12 cellular contexts compared by ENCODE assay signal in genomic region chr14:42884100-42884499, GRCh38.
DNase-seq lines count a peak whose midpoint lies in the region; ATAC-seq, FAIRE-seq and TF ChIP-seq lines count a peak whose summit lies in the region.
"Had no signal": no experiment of that assay in that cellular context is flagged by ENCODE, and none has a peak within 500 bp of the region (broad histone marks: within the 10 kb centered on the region; RNA-seq: fewer than 3 reads in every experiment).

No MANE protein-coding gene starts in this region.

- H3K4me2 ChIP-seq in A549 (peak overlapping the region; percentile 37; the same call in 1 of the 3 replicates), IMR-90 (ENCODE audit: low read depth, low read length) (no peak overlapping the region)

- no peak overlapping the region for H2AK9ac ChIP-seq in IMR-90 (replicated peaks; ENCODE audit: low read depth, low read length, poor library complexity)

- POLR2A ChIA-PET in A549 (lab: Yijun Ruan, JAX) (no interaction called here), IMR-90 (lab: Charles Lee; ENCODE audit: unreplicated experiment) (no interaction called here)

- H2BK20ac ChIP-seq in IMR-90 (ENCODE audit: low read depth, low read length) = no peak overlapping the region; the same call in 1 of the 2 replicates

- ATAC-seq in A549 = no peak
- peak; percentile 87 for ATAC-seq in IMR-90 (ENCODE audit: low read depth)
- no peak for ATAC-seq in HG03571 (IDR thresholded peaks at IDR 0.05; ENCODE audit: unreplicated experiment)
- ATAC-seq: mucosa of descending colon had no signal

- DNase-seq in A549 (ENCODE audit: low read depth in 1 of 2, low spot score in 1 of 2) = peak in 1 of 2 experiments; percentile 54
- peak; percentile 93 for DNase-seq in IMR-90
- DNase-seq in SK-MEL-5 (ENCODE audit: low read depth, low spot score) = peak; percentile 76
- DNase-seq in fibroblast of mammary gland (ENCODE audit: low read depth) = peak; percentile 83
- no peak for DNase-seq in LoVo (ENCODE audit: low spot score)
- no peak for DNase-seq in NCI-H510A treated with DMSO at 0.1 percent for 48 hours (lab: John Stamatoyannopoulos, UW)
- DNase-seq in cardiac septum (ENCODE audit: low spot score) = no peak
- DNase-seq: hypothalamus, mucosa of descending colon, NCI-H748 treated with DMSO at 0.1 percent for 48 hours had no signal

- 0 out of 4 replicates have a peak overlapping the region, but pooled peaks of 1 of the 2 experiments have one; percentile 61 for H4K8ac ChIP-seq in IMR-90 (ENCODE audit: low read depth in 2 of 2, low read length in 2 of 2)

- no peak overlapping the region for H4K5ac ChIP-seq in IMR-90 (ENCODE audit: low read depth, low read length)

- CTCF ChIA-PET in A549 (lab: Yijun Ruan, JAX) = no interaction called here
- CTCF ChIA-PET in IMR-90 (lab: Yijun Ruan, JAX) = interaction anchor here (1.1 kb wide), 1 partner anchor 14 kb away, joined by 3 read pairs; no protein-coding TSS in a partner anchor

- TF ChIP-seq RAD21 in A549 (conservative IDR thresholded peaks at IDR 0.05 in 1 of 2, IDR thresholded peaks at IDR 0.05 in 1 of 2) (no peak), IMR-90 (IDR thresholded peaks at IDR 0.05; ENCODE audit: low read length) (no peak)

- no peak for TF ChIP-seq EP300 in A549 (IDR thresholded peaks at IDR 0.05)

- H3K27me3 ChIP-seq in IMR-90 (ENCODE audit: control insufficient read depth, insufficient read depth, low read length) = no peaks in the 10 kb centered on the region

- dilution Hi-C loops in IMR-90 (cut with HindIII; ENCODE audit: low sequenced_read_pairs, unreplicated experiment) = no loop called here

- no peaks in the 10 kb centered on the region for H4K20me1 ChIP-seq in IMR-90 (ENCODE audit: insufficient read depth, low read length)

- H3K79me1 ChIP-seq in IMR-90 (ENCODE audit: low read depth in 1 of 2, low read length in 2 of 2) = no peaks in the 10 kb centered on the region

- no peak overlapping the region for H2BK15ac ChIP-seq in IMR-90 (ENCODE audit: low read depth, low read length)

- H3K4me1 ChIP-seq in A549 (peaks cover 4% of the 10 kb centered on the region; the same call in 1 of the 3 replicates), IMR-90 (ENCODE audit: control insufficient read depth, insufficient read depth, low read length) (peaks cover 3% of the 10 kb centered on the region; the same call in 1 of the 2 replicates)

- intact Hi-C loops in IMR-90 (cut with micrococcal nuclease) = no loop called here
- intact Hi-C loops in cardiac septum (cut with DNase I) = no loop called here

- H3K9me3 ChIP-seq in A549 (no peaks in the 10 kb centered on the region), IMR-90 (ENCODE audit: control insufficient read depth, insufficient read depth, low read length) (no peaks in the 10 kb centered on the region)

- TF ChIP-seq POLR2A in A549 (IDR thresholded peaks at IDR 0.05; ENCODE audit: low read length) (no peak), IMR-90 (IDR thresholded peaks at IDR 0.05; ENCODE audit: low read depth, low read length) (no peak)

- peak overlapping the region; percentile 67 for H2BK5ac ChIP-seq in IMR-90 (ENCODE audit: low read depth, low read length, poor library complexity, severe bottlenecking)

- in situ Hi-C loops in IMR-90 (cut with MboI; ENCODE audit: low sequenced_read_pairs) = no loop called here
- in situ Hi-C loops in SK-MEL-5 (cut with HindIII; ENCODE audit: low pct_unique_long_range_greater_than_20kb, low sequenced_read_pairs) = no loop called here

- no peak overlapping the region for H3K56ac ChIP-seq in IMR-90 (ENCODE audit: extremely low read depth, insufficient read depth, low read length)

- H3K4ac ChIP-seq in IMR-90 (ENCODE audit: low read depth, low read length) = no peak overlapping the region

- H2AK5ac ChIP-seq in IMR-90 (ENCODE audit: low read depth, low read length) = no peak overlapping the region

- H3K14ac ChIP-seq in IMR-90 (replicated peaks; ENCODE audit: low read depth, low read length) = no peak overlapping the region

- no peak overlapping the region for H2AFZ ChIP-seq in IMR-90 (replicated peaks; ENCODE audit: low read length, poor library complexity)

- no TSS peak for BruUV-seq in IMR-90 (replicated peaks; lab: Mats Ljungman, UMichigan)

- no peak overlapping the region for H3K23ac ChIP-seq in IMR-90 (ENCODE audit: low read depth, low read length)

- H3K4me3 ChIP-seq in A549 (no peak overlapping the region), IMR-90 (ENCODE audit: insufficient read depth, low read depth, low read length) (no peak overlapping the region), fibroblast of mammary gland (ENCODE audit: control insufficient read depth, low read depth, low read length) (no peak overlapping the region)
- H3K4me3 ChIP-seq: mucosa of descending colon had no signal

- FAIRE-seq in A549 (lab: Jason Lieb, UNC) = no peak

- peak overlapping the region; percentile 91; the same call in 1 of the 2 replicates for H2BK120ac ChIP-seq in IMR-90 (ENCODE audit: low read depth, low read length)

- H4K91ac ChIP-seq in IMR-90 (ENCODE audit: insufficient read depth, low read depth, low read length) = no peak overlapping the region

- H3K18ac ChIP-seq in IMR-90 (ENCODE audit: low read depth, low read length) = no peak overlapping the region

- H3K27ac ChIP-seq in A549 (peak overlapping the region; percentile 41 to 47; a peak in 3 of 6 replicates), IMR-90 (ENCODE audit: insufficient read depth, low read length) (peak overlapping the region; percentile 69; the same call in 1 of the 2 replicates)
- H3K27ac ChIP-seq: VCaP had no signal

- TF ChIP-seq CTCF in A549 (IDR thresholded peaks at IDR 0.05) (no peak), IMR-90 (conservative IDR thresholded peaks at IDR 0.05; ENCODE audit: low read depth, low read length) (no peak), fibroblast of mammary gland (conservative IDR thresholded peaks at IDR 0.05; ENCODE audit: control insufficient read depth, insufficient read depth, low read depth, low read length) (no peak)

- no peak overlapping the region for H3K9ac ChIP-seq in IMR-90 (ENCODE audit: low read depth, low read length)

- H3K36me3 ChIP-seq in IMR-90 (ENCODE audit: control insufficient read depth, insufficient read depth, low read length) = no peaks in the 10 kb centered on the region

- no peaks in the 10 kb centered on the region for H3K9me1 ChIP-seq in IMR-90 (ENCODE audit: insufficient read depth, low read length)

TF ChIP-seq in A549, 52 proteins besides CTCF, POLR2A, EP300 and RAD21 (continues in another document):
- TF ChIP-seq REST (IDR thresholded peaks at IDR 0.05) = no peak
- TF ChIP-seq EHF (CRISPR knock-in tag; IDR thresholded peaks at IDR 0.05) = no peak
- no peak for TF ChIP-seq BHLHE40 (IDR thresholded peaks at IDR 0.05; ENCODE audit: low read depth, low read length)
- TF ChIP-seq TP53 (CRISPR knock-in tag; IDR thresholded peaks at IDR 0.05) = no peak

TF ChIP-seq in IMR-90, 13 proteins besides CTCF, POLR2A, EP300 and RAD21:
- peak; percentile 48 for TF ChIP-seq MAFK (IDR thresholded peaks at IDR 0.05; ENCODE audit: low read depth, low read length)
- TF ChIP-seq RCOR1 (IDR thresholded peaks at IDR 0.05; ENCODE audit: insufficient replicate concordance, low read length) = no peak
- TF ChIP-seq SMC3 (IDR thresholded peaks at IDR 0.05; ENCODE audit: low read depth, low read length) = no peak
- no peak for TF ChIP-seq MXI1 (IDR thresholded peaks at IDR 0.05; ENCODE audit: borderline replicate concordance, low read depth, low read length)
- no peak for TF ChIP-seq USF2 (IDR thresholded peaks at IDR 0.05; ENCODE audit: low read depth, low read length)
- TF ChIP-seq BHLHE40 (IDR thresholded peaks at IDR 0.05; ENCODE audit: low read depth, low read length) = no peak
- no peak for TF ChIP-seq RFX5 (IDR thresholded peaks at IDR 0.05; ENCODE audit: low read depth, low read length)
- no peak for TF ChIP-seq ELK1 (IDR thresholded peaks at IDR 0.05; ENCODE audit: borderline replicate concordance, low read depth, low read length)
- peak; percentile 81 for TF ChIP-seq NFE2L2 (IDR thresholded peaks at IDR 0.05; ENCODE audit: low read depth, low read length)
- TF ChIP-seq CHD1 (IDR thresholded peaks at IDR 0.05; ENCODE audit: low read depth, low read length) = no peak
- no peak for TF ChIP-seq MAZ (IDR thresholded peaks at IDR 0.05; ENCODE audit: borderline replicate concordance, low read depth, low read length)
- peak; percentile 78; the same call in 1 of the 2 replicates for TF ChIP-seq FOS (IDR thresholded peaks at IDR 0.05; ENCODE audit: low read depth, low read length)
- TF ChIP-seq CEBPB (IDR thresholded peaks at IDR 0.05; ENCODE audit: low read depth, low read length) = peak; percentile 92

Comparison
In these comparisons a context has a peak if more than half of its experiments do, and no peak if none do; other contexts are left out.
1. DNase-seq: peak in IMR-90 (single experiment), SK-MEL-5 (single experiment) and fibroblast of mammary gland (single experiment); none in LoVo (single experiment), NCI-H510A treated with DMSO at 0.1 percent for 48 hours (single experiment) and cardiac septum (single experiment).